ENCODE assay signal across 8 cellular contexts in the genomic region with DNA sequence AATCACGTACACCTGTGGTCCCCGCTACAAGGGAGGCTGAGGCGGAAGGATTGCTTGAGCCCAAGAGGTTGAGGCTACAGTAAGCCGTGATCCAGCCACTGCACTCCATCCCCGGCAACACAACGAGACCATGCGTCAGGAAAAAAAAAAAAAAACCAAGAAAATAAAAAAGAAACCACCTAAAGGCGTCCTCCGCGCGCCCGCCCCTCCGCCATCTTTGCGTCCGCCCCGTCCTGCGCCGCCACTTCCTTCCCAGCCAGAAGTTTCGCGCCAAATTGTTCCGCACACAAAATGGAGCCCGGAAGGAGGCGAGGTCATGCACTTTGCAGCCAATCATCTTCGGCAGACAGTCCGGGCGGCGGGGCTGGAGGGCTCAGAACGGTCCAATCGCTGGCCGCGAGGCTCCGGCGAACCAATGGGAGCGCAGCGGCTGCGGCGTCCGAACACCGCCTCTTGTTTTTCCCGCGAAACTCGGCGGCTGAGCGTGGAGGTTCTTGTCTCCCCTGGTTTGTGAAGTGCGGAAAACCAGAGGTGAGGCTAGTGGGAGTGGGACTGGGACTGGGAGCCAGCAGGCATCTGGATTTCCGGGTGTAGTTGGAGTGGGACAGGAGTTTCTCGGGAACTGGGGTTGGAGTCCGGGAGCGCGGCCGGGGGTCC. TPM values are rescaled to one million over a fixed set of nuclear protein-coding genes. Genes with fewer than 3 reads are reported as not detected.
DNase-seq lines count a peak whose midpoint lies in the region; ATAC-seq and TF ChIP-seq lines count a peak whose summit lies in the region.

A gene (plus strand): TSS at position 463 of the 657 bp plus-strand sequence. CDS start 299 bp downstream, outside the sequence.

- intact Hi-C loops in CD8-positive, alpha-beta T cell (cut with DNase I, micrococcal nuclease) = loop anchor here (1.0 to 10.0 kb wide), 6 partner anchors 101 to 1129 kb away; a partner anchor contains a TSS

- H3K36me3 ChIP-seq in CD8-positive, alpha-beta T cell (ENCODE audit: insufficient read depth, low read length) = peaks cover 16% of the 10 kb centered on the region

- peak within 1 kb of the TSS; percentile 97 for H3K27ac Mint-ChIP-seq in CD8-positive, alpha-beta T cell
- peak within 1 kb of the TSS; percentile 96 for H3K27ac Mint-ChIP-seq in effector memory CD8-positive, alpha-beta T cell

- H3K27ac ChIP-seq in CD8-positive, alpha-beta T cell (ENCODE audit: low read depth, low read length) = peak within 1 kb of the TSS; percentile 73

- H3K4me1 Mint-ChIP-seq in CD8-positive, alpha-beta T cell (ENCODE audit: low read depth) = peaks cover 17% of the 10 kb centered on the region
- peaks cover 18 to 25% of the 10 kb centered on the region in 2 donors for H3K4me1 Mint-ChIP-seq in effector memory CD8-positive, alpha-beta T cell (ENCODE audit: low read depth in 2 of 2)

- no peak for TF ChIP-seq CTCF in CD8-positive, alpha-beta T cell (IDR thresholded peaks at IDR 0.05)

- no peaks in the 10 kb centered on the region for H3K27me3 Mint-ChIP-seq in CD8-positive, alpha-beta T cell (ENCODE audit: low read depth)
- no peaks in the 10 kb centered on the region for H3K27me3 Mint-ChIP-seq in effector memory CD8-positive, alpha-beta T cell

- POLR2A ChIA-PET in CD8-positive, alpha-beta T cell (lab: Charles Lee) = interaction anchor here (0.6 to 0.8 kb wide), 5 partner anchors 10 to 141 kb away, joined by 3 to 6 read pairs (median 3); a partner anchor contains a TSS
- POLR2A ChIA-PET in activated CD8-positive, alpha-beta memory T cell treated with anti-CD3 and anti-CD28 coated beads for 36 hours (lab: Charles Lee) = interaction anchor here (0.6 to 1.4 kb wide), 2 partner anchors 11 to 622 kb away, joined by 4 to 5 read pairs; no protein-coding TSS in a partner anchor

- CTCF ChIA-PET in CD8-positive, alpha-beta T cell (lab: Charles Lee) = interaction anchor here (0.8 to 1.0 kb wide), 2 partner anchors 49 to 139 kb away, joined by 3 read pairs; no protein-coding TSS in a partner anchor
- CTCF ChIA-PET in activated CD8-positive, alpha-beta memory T cell treated with anti-CD3 and anti-CD28 coated beads for 36 hours (lab: Charles Lee) = interaction anchor here (1.1 to 1.2 kb wide), 2 partner anchors 49 to 182 kb away, joined by 3 read pairs; no protein-coding TSS in a partner anchor

- DNase-seq in CD8-positive, alpha-beta T cell = peak; percentile 94 to 98 (median 96)
- DNase-seq in HS-5 (ENCODE audit: low read depth) (peak; percentile 92), medulla oblongata (ENCODE audit: extremely low spot score) (peak; percentile 99)
- DNase-seq in NK-92 treated with Interleukin-12 subunit alpha and Interleukin-12 subunit beta, amount 100 ng/mL, for 24 hours (lab: John Stamatoyannopoulos, UW) = peak; percentile 94
- peak; percentile 94 to 97 (median 95) for DNase-seq in effector memory CD8-positive, alpha-beta T cell
- DNase-seq in stimulated activated CD8-positive, alpha-beta memory T cell treated with anti-CD3 and anti-CD28 coated beads, Interleukin-12 subunit alpha, Interleukin-12 subunit beta, amount 100 ng/mL, for 1 hour (ENCODE audit: low read depth) = peak; percentile 96

- H3K27me3 ChIP-seq in CD8-positive, alpha-beta T cell (ENCODE audit: insufficient read depth, low read length) = no peaks in the 10 kb centered on the region

- H3K4me1 ChIP-seq in CD8-positive, alpha-beta T cell (ENCODE audit: insufficient read depth, low read length) = peaks cover 13% of the 10 kb centered on the region

- peak within 1 kb of the TSS; percentile 98 for H3K4me3 ChIP-seq in CD8-positive, alpha-beta T cell (ENCODE audit: low read depth, low read length)

- H3K9me3 Mint-ChIP-seq in CD8-positive, alpha-beta T cell = no peaks in the 10 kb centered on the region
- H3K9me3 Mint-ChIP-seq in effector memory CD8-positive, alpha-beta T cell = no peaks in the 10 kb centered on the region

- no peaks in the 10 kb centered on the region for H3K9me3 ChIP-seq in CD8-positive, alpha-beta T cell (ENCODE audit: low read length)

- H3K4me3 Mint-ChIP-seq in CD8-positive, alpha-beta T cell = peak within 1 kb of the TSS; percentile 98
- H3K4me3 Mint-ChIP-seq in effector memory CD8-positive, alpha-beta T cell = peak within 1 kb of the TSS; percentile 100

- peaks cover 32% of the 10 kb centered on the region for H3K36me3 Mint-ChIP-seq in CD8-positive, alpha-beta T cell
- peaks cover 26% of the 10 kb centered on the region for H3K36me3 Mint-ChIP-seq in effector memory CD8-positive, alpha-beta T cell (ENCODE audit: insufficient read depth)

- peak; percentile 98 for ATAC-seq in CD8-positive, alpha-beta T cell
- peak; percentile 90 for ATAC-seq in GM19467 (IDR thresholded peaks at IDR 0.05; ENCODE audit: unreplicated experiment)
- peak; percentile 99 for ATAC-seq in effector memory CD8-positive, alpha-beta T cell (replicated peaks)

RNA-seq across cellular contexts. Expression of the gene that starts here (rescaled TPM):
- total RNA-seq in CD8-positive, alpha-beta T cell = 10 to 100 TPM; 29.3 to 32.0 TPM
- total RNA-seq in activated CD8-positive, alpha-beta memory T cell treated with anti-CD3 and anti-CD28 coated beads for 36 hours = 100 to 1,000 TPM; 301 to 309 TPM

Comparison
In these comparisons a context has a peak if more than half of its experiments do, and no peak if none do; other contexts are left out.
1. Peak in every context shown above with its lines: DNase-seq, ATAC-seq, H3K4me3 ChIP-seq and H3K27ac ChIP-seq.
2. RNA of the gene that starts here (total RNA-seq): 301 to 309 TPM in activated CD8-positive, alpha-beta memory T cell treated with anti-CD3 and anti-CD28 coated beads for 36 hours; 29.3 to 32.0 TPM in CD8-positive, alpha-beta T cell; every median in the first group is over 4 times any median in the second.